9 cellular contexts compared by ENCODE assay signal in genomic region chr12:32892369-32892768, GRCh38. TPM values are rescaled to one million over a fixed set of nuclear protein-coding genes. Genes with fewer than 3 reads are reported as not detected.
DNase-seq lines count a peak whose midpoint lies in the region; ATAC-seq, FAIRE-seq and TF ChIP-seq lines count a peak whose summit lies in the region.
"Not testable (repeated sequence)": the region's sequence is repeated elsewhere in the genome, so short reads cannot be mapped to it uniquely, and the experiment has no call there.
"Had no signal": no experiment of that assay in that cellular context is flagged by ENCODE, and none has a peak within 500 bp of the region (broad histone marks: within the 10 kb centered on the region; RNA-seq: fewer than 3 reads in every experiment).

No MANE protein-coding gene starts in this region.

- not testable (repeated sequence) for H3K79me2 ChIP-seq in H9 (ENCODE audit: insufficient read depth, low read length); neural progenitor cell (ENCODE audit: low read depth)
- peaks cover 82% of the 10 kb centered on the region for H3K79me2 ChIP-seq in KMS-11 (ENCODE audit: insufficient read depth, low read depth)

- H3K4ac ChIP-seq in H9 (ENCODE audit: low read depth, low read length), result not testable (repeated sequence)

- not testable (repeated sequence) for TF ChIP-seq RAD21 in A549 (conservative IDR thresholded peaks at IDR 0.05 in 1 of 2, IDR thresholded peaks at IDR 0.05 in 1 of 2)

- peak overlapping the region; percentile 21 for H2BK12ac ChIP-seq in H9 (ENCODE audit: insufficient read length, low read depth, low read length)

- FAIRE-seq in A549 (lab: Jason Lieb, UNC), result not testable (repeated sequence)

- peaks cover 50 to 52% of the 10 kb centered on the region in 2 experiments for H3K4me1 Mint-ChIP-seq in H9
- peaks cover 32% of the 10 kb centered on the region for H3K4me1 Mint-ChIP-seq in neural progenitor cell

- H3T11ph ChIP-seq in H9 (ENCODE audit: low read length), result not testable (repeated sequence)

- H3K79me1 ChIP-seq in H9 (ENCODE audit: insufficient read depth, low read depth, low read length, poor library complexity, severe bottlenecking), result not testable (repeated sequence)

- CTCF ChIA-PET in A549 (lab: Yijun Ruan, JAX), result interaction anchor here (1.9 kb wide), 1 partner anchor 135 kb away, joined by 5 read pairs; no protein-coding TSS in a partner anchor

- not testable (repeated sequence) for H4K20me1 ChIP-seq in H9 (ENCODE audit: control insufficient read depth, insufficient read depth, insufficient read length); KMS-11 (ENCODE audit: insufficient read depth); neural progenitor cell (ENCODE audit: low read depth)

- POLR2A ChIA-PET in A549 (lab: Yijun Ruan, JAX), result interaction anchor here (0.7 kb wide), 1 partner anchor 784 kb away, joined by 3 read pairs; no protein-coding TSS in a partner anchor

- TF ChIP-seq POLR2A in A549 (IDR thresholded peaks at IDR 0.05; ENCODE audit: low read length); heart left ventricle (IDR thresholded peaks at IDR 0.05): not testable (repeated sequence)

- peak overlapping the region; percentile 40 to 70; a peak in 4 of 6 replicates for H3K27ac ChIP-seq in A549
- H3K27ac ChIP-seq in H9 (ENCODE audit: insufficient read length, low read depth, low read length), result peak overlapping the region; percentile 24
- peak overlapping the region; percentile 39; the same call in 1 of the 2 replicates for H3K27ac ChIP-seq in KMS-11
- H3K27ac ChIP-seq in SJSA1, result peak overlapping the region; percentile 89
- H3K27ac ChIP-seq in colonic mucosa, result peak overlapping the region; percentile 24
- peak overlapping the region; percentile 12 to 94 (median 84) for H3K27ac ChIP-seq in heart left ventricle
- not testable (repeated sequence) for H3K27ac ChIP-seq in neural progenitor cell

- not testable (repeated sequence) for H3K23me2 ChIP-seq in H9 (ENCODE audit: insufficient read length, low read depth, low read length, poor library complexity, severe bottlenecking)

- H2BK5ac ChIP-seq in H9 (ENCODE audit: insufficient read length, low read length), result not testable (repeated sequence)

- H2AK5ac ChIP-seq in H9 (ENCODE audit: insufficient read length, low read length), result not testable (repeated sequence)

- not testable (repeated sequence) for H3F3A ChIP-seq in neural progenitor cell (ENCODE audit: low read depth)

- H3K18ac ChIP-seq in H9 (ENCODE audit: insufficient read length, low read depth, low read length), result peak overlapping the region; percentile 46

- H4K91ac ChIP-seq in H9 (ENCODE audit: insufficient read length, low read depth, low read length), result not testable (repeated sequence)

- H3K4me1 ChIP-seq in A549 (peaks cover 36% of the 10 kb centered on the region), KMS-11 (ENCODE audit: low read depth, poor library complexity, severe bottlenecking) (peaks cover 83% of the 10 kb centered on the region), SJSA1 (replicated peaks) (peaks cover 58% of the 10 kb centered on the region), heart left ventricle (peaks cover 0 to 29% (median 3%) of the 10 kb centered on the region in 12 donors), neural progenitor cell (peaks cover 18% of the 10 kb centered on the region)
- not testable (repeated sequence) for H3K4me1 ChIP-seq in H9 (ENCODE audit: insufficient read depth, low read length); colonic mucosa

- not testable (repeated sequence) for H3K36me3 Mint-ChIP-seq in H9 (ENCODE audit: insufficient read depth in 1 of 3, low read depth in 3 of 3); neural progenitor cell

- not testable (repeated sequence) for H2AFZ ChIP-seq in H9 (ENCODE audit: low read length); KMS-11 (ENCODE audit: low read depth); neural progenitor cell (replicated peaks)

- H4K5ac ChIP-seq in H9 (ENCODE audit: insufficient read length, low read depth, low read length), result not testable (repeated sequence)

- H2BK120ac ChIP-seq in H9 (ENCODE audit: low read depth, low read length, poor library complexity, severe bottlenecking), result not testable (repeated sequence)

- H3K27me3 Mint-ChIP-seq in H9 (ENCODE audit: low read depth); neural progenitor cell (ENCODE audit: insufficient read depth, low read depth): not testable (repeated sequence)

- peak overlapping the region; percentile 92 to 98 (median 94) for H3K27ac Mint-ChIP-seq in H9
- not testable (repeated sequence) for H3K27ac Mint-ChIP-seq in neural progenitor cell

- peak overlapping the region; percentile 63 for H3K4me2 ChIP-seq in A549
- H3K4me2 ChIP-seq in H9 (ENCODE audit: insufficient read depth, insufficient read length, low read length), result peak overlapping the region; percentile 10
- peak overlapping the region; percentile 67 for H3K4me2 ChIP-seq in KMS-11
- H3K4me2 ChIP-seq in neural progenitor cell, result peak overlapping the region; percentile 33

- not testable (repeated sequence) for H3K9me3 Mint-ChIP-seq in H9, neural progenitor cell

- not testable (repeated sequence) for H2BK15ac ChIP-seq in H9 (ENCODE audit: low read depth, low read length)

- H3K36me3 ChIP-seq in KMS-11 (ENCODE audit: insufficient read depth); SJSA1; colonic mucosa; heart left ventricle; neural progenitor cell: not testable (repeated sequence)

- not testable (repeated sequence) for H2BK20ac ChIP-seq in H9 (ENCODE audit: low read depth, low read length, poor library complexity, severe bottlenecking)

- not testable (repeated sequence) for H3K56ac ChIP-seq in H9 (ENCODE audit: insufficient read length, low read depth, low read length)

- not testable (repeated sequence) for TF ChIP-seq CTCF in A549 (IDR thresholded peaks at IDR 0.05); H9 (conservative IDR thresholded peaks at IDR 0.05); KMS-11 (conservative IDR thresholded peaks at IDR 0.05; ENCODE audit: low read depth, low read length); colonic mucosa (IDR thresholded peaks at IDR 0.05); heart left ventricle (IDR thresholded peaks at IDR 0.05); neural progenitor cell (IDR thresholded peaks at IDR 0.05)

- intact Hi-C loops in colonic mucosa (cut with DNase I), result not testable (repeated sequence)
- intact Hi-C loops in heart left ventricle (cut with DNase I), result loop anchor here in 2 of 10 donors (10.0 kb wide), 2 partner anchors 88 to 108 kb away; no protein-coding TSS in a partner anchor

- H3K4me3 Mint-ChIP-seq in H9, result peak overlapping the region; percentile 11 to 61
- H3K4me3 Mint-ChIP-seq in neural progenitor cell, result not testable (repeated sequence)

- not testable (repeated sequence) for H4K8ac ChIP-seq in H9 (replicated peaks; ENCODE audit: insufficient read length, low read depth, low read length)

- not testable (repeated sequence) for H3K9me3 ChIP-seq in A549; H9 (ENCODE audit: control insufficient read depth, low read depth, low read length); SJSA1 (replicated peaks); colonic mucosa; heart left ventricle; neural progenitor cell (ENCODE audit: low read depth)

- not testable (repeated sequence) for H3K4me3 ChIP-seq in A549; KMS-11 (IDR thresholded peaks at IDR 0.05; ENCODE audit: insufficient read depth, low read depth, low read length); SJSA1; colonic mucosa; neural progenitor cell
- H3K4me3 ChIP-seq in heart left ventricle, result peak overlapping the region in 9 of 12 donors; percentile 8 to 96 (median 75)

- WGBS in A549 (ENCODE audit: missing lambda C conversion rate), result 53% methylated on average over 3 of the region's 3 CpGs
- no CpG with 5 or more reads among the region's 3 CpGs for WGBS in H9 (ENCODE audit: extremely low coverage, insufficient read length, low lambda C conversion rate)
- 45 to 62% (median 54%) methylated on average over 3 of the region's 3 CpGs for WGBS in heart left ventricle, 4 donors

- H3K23ac ChIP-seq in H9 (ENCODE audit: insufficient read length, low read depth, low read length), result not testable (repeated sequence)

- H3K14ac ChIP-seq in H9 (ENCODE audit: insufficient read depth, low read length), result not testable (repeated sequence)

- not testable (repeated sequence) for ATAC-seq in A549, heart left ventricle

- TF ChIP-seq EP300 in A549 (IDR thresholded peaks at IDR 0.05), result not testable (repeated sequence)

- not testable (repeated sequence) for H3K9ac ChIP-seq in H9 (ENCODE audit: extremely low read depth, insufficient read length, low read length); KMS-11; colonic mucosa (ENCODE audit: low read depth in 2 of 2, low read length in 2 of 2); neural progenitor cell

- H3K27me3 ChIP-seq in H9 (ENCODE audit: insufficient read depth, low read length); KMS-11 (ENCODE audit: insufficient read depth, low read depth); SJSA1 (replicated peaks); colonic mucosa: not testable (repeated sequence)
- H3K27me3 ChIP-seq in heart left ventricle (peaks cover 0 to 26% (median 5%) of the 10 kb centered on the region in 9 donors), neural progenitor cell (peaks cover 17% of the 10 kb centered on the region)

- DNase-seq in A549 (ENCODE audit: low read depth in 1 of 2, low spot score in 1 of 2); H9; SJSA1 (ENCODE audit: low read depth in 1 of 2, low spot score in 2 of 2); heart left ventricle; neural progenitor cell (ENCODE audit: low spot score): not testable (repeated sequence)
- peak; percentile 38 for DNase-seq in colonic mucosa
- DNase-seq in islet precursor cell, result peak; percentile 86

RNA-seq across cellular contexts. Expression of gene PKP2, which starts 4.2 kb away (rescaled TPM):
- 6.5 and 7.1 TPM in 2 replicates for polyA plus RNA-seq in A549 (2011; rRNA removed)
- polyA plus RNA-seq in A549 (2012; cell fraction: cytosol; rRNA removed), result 2.2 and 2.4 TPM in 2 replicates
- polyA plus RNA-seq in A549 (2012; cell fraction: nucleus; rRNA removed), result 2.1 and 2.3 TPM in 2 replicates
- 2.3 to 3.0 TPM (median 2.3 TPM) in 3 replicates for polyA plus RNA-seq in A549 (2017; fragmentation: RNase III; extraction: RNeasy Plus Mini Kit Qiagen cat#74134 plus additional on column Dnase treatment)
- 6.5 and 7.4 TPM in 2 replicates for polyA minus RNA-seq in A549 (2011; rRNA and poly(A)+ RNA removed)
- total RNA-seq in H9 (2021), result 18.2 and 18.4 TPM in 2 replicates
- 28.6 and 29.9 TPM in 2 replicates for total RNA-seq in SJSA1 (2014; rRNA removed; shearing (Covaris generic))
- 100 to 1,000 TPM; 130 to 187 TPM for total RNA-seq in colonic mucosa
- total RNA-seq in heart left ventricle, result 100 to 1,000 TPM; 269 to 576 (median 402) TPM
- 100 to 1,000 TPM; 111 to 206 TPM for polyA plus RNA-seq in heart left ventricle
- total RNA-seq in neural progenitor cell (ENCODE audit: low replicate concordance), result 10.6 and 11.1 TPM in 2 replicates
- total RNA-seq: CD8-positive, alpha-beta T cell had no signal

Comparison
In these comparisons a context has a peak if more than half of its experiments do, and no peak if none do; other contexts are left out.
1. H3K4me2 ChIP-seq: peak in every context shown above with its lines; median percentile 67 in KMS-11; 63 in A549; 33 in neural progenitor cell; 10 in H9.